In genomic region chr5:32679218-32679617, GRCh38 we compare ENCODE assay signal across 30 cellular contexts. TPM values are rescaled to one million over a fixed set of nuclear protein-coding genes. Genes with fewer than 3 reads are reported as not detected.
A peak's percentile ranks its signal among the peaks of the same experiment; 100 is the strongest.
DNase-seq lines count a peak whose midpoint lies in the region; TF ChIP-seq lines count a peak whose summit lies in the region.
"Had no signal": no experiment of that assay in that cellular context is flagged by ENCODE, and none has a peak within 500 bp of the region (broad histone marks: within the 10 kb centered on the region; RNA-seq: fewer than 3 reads in every experiment).

No MANE protein-coding gene starts in this region.

- POLR2A ChIA-PET in RWPE1 (lab: Yijun Ruan, JAX; ENCODE audit: low non-redundant PET), result no interaction called here

- no peak overlapping the region for H3K27ac Mint-ChIP-seq in nephron progenitor cell
- H3K27ac Mint-ChIP-seq: activated CD4-positive, alpha-beta T cell treated with anti-CD3 and anti-CD28 coated beads, Interleukin-2, amount 10 ng/mL, durations not matched to agents 24 days and 14 days; activated naive CD8-positive, alpha-beta T cell treated with anti-CD3 and anti-CD28 coated beads, Interleukin-2, amount 50 U/mL, for 24 hours; neural progenitor cell; stimulated activated effector memory CD8-positive, alpha-beta T cell treated with anti-CD3 and anti-CD28 coated beads, Interleukin-12 subunit alpha, Interleukin-12 subunit beta, amount 100 ng/mL, for 72 hours had no signal

- DNase-seq in A172 (ENCODE audit: low spot score), result peak; percentile 53
- DNase-seq in ELR (ENCODE audit: low read depth), result peak; percentile 33
- peak; percentile 24 for DNase-seq in RWPE1 (ENCODE audit: low spot score)
- peak; percentile 3 for DNase-seq in fibroblast of pulmonary artery (ENCODE audit: low read depth)
- DNase-seq in pons (ENCODE audit: low spot score), result no peak
- DNase-seq in NCI-H1417 treated with DMSO at 0.1 percent for 48 hours (lab: John Stamatoyannopoulos, UW), result no peak
- DNase-seq in activated naive CD4-positive, alpha-beta T cell (lab: John Stamatoyannopoulos, UW), result no peak
- no peak for DNase-seq in nephron progenitor cell
- DNase-seq: activated CD4-positive, alpha-beta T cell treated with anti-CD3 and anti-CD28 coated beads, Interleukin-2, amount 10 ng/mL, durations not matched to agents 24 days and 14 days; activated gamma-delta T cell treated with Interleukin-2 at 50 U/mL for 16 hours; activated naive CD8-positive, alpha-beta T cell treated with anti-CD3 and anti-CD28 coated beads, Interleukin-2, amount 50 U/mL, for 24 hours; activated T-cell treated with anti-CD3 and anti-CD28 coated beads, Interleukin-2, amount 50 U/mL, for 4 hours; foreskin keratinocyte; Kasumi-1; left cardiac atrium; NCI-H1105; NCI-H1930; NCI-H526 treated with DMSO at 0.1 percent for 48 hours; posterior cingulate gyrus; right lobe of liver; stimulated activated CD4-positive, alpha-beta T cell treated with anti-CD3 and anti-CD28 coated beads, Interleukin-12 subunit alpha, Interleukin-12 subunit beta, amount 100 ng/mL, for 4 hours; stimulated activated CD4-positive, alpha-beta T cell treated with anti-CD3 and anti-CD28 coated beads, Interleukin-4, amount 100 ng/mL, for 24 hours; T-helper 2 cell; trophoblast cell; WERI-Rb-1 had no signal

- peaks cover 16% of the 10 kb centered on the region for H3K9me3 Mint-ChIP-seq in nephron progenitor cell
- H3K9me3 Mint-ChIP-seq: activated CD4-positive, alpha-beta T cell treated with anti-CD3 and anti-CD28 coated beads, Interleukin-2, amount 10 ng/mL, durations not matched to agents 24 days and 14 days had no signal

- no peak overlapping the region for H3K4me3 ChIP-seq in fibroblast of pulmonary artery (replicated peaks; ENCODE audit: low read depth, low read length)
- H3K4me3 ChIP-seq: BLaER1 treated with 17β-estradiol and CSF1 and Interleukin-3, amounts not matched to agents 10 nM and 100 nM; neural progenitor cell; right lobe of liver; SK-N-MC had no signal

- no peaks in the 10 kb centered on the region for H3K4me1 Mint-ChIP-seq in nephron progenitor cell
- H3K4me1 Mint-ChIP-seq: activated CD4-positive, alpha-beta T cell treated with anti-CD3 and anti-CD28 coated beads, Interleukin-2, amount 10 ng/mL, durations not matched to agents 24 days and 14 days; activated naive CD8-positive, alpha-beta T cell treated with anti-CD3 and anti-CD28 coated beads, Interleukin-2, amount 50 U/mL, for 24 hours; neural progenitor cell; stimulated activated effector memory CD8-positive, alpha-beta T cell treated with anti-CD3 and anti-CD28 coated beads, Interleukin-12 subunit alpha, Interleukin-12 subunit beta, amount 100 ng/mL, for 72 hours had no signal

- peaks cover 6% of the 10 kb centered on the region for H3K27me3 Mint-ChIP-seq in nephron progenitor cell (ENCODE audit: low read depth, poor library complexity)
- H3K27me3 Mint-ChIP-seq: activated CD4-positive, alpha-beta T cell treated with anti-CD3 and anti-CD28 coated beads, Interleukin-2, amount 10 ng/mL, durations not matched to agents 24 days and 14 days had no signal

- CTCF ChIA-PET in RWPE1 (lab: Yijun Ruan, JAX), result interaction anchor here (0.7 kb wide), 1 partner anchor 550 kb away, joined by 3 read pairs; no protein-coding TSS in a partner anchor

- no peak overlapping the region for H3K4me3 Mint-ChIP-seq in nephron progenitor cell
- H3K4me3 Mint-ChIP-seq: activated CD4-positive, alpha-beta T cell treated with anti-CD3 and anti-CD28 coated beads, Interleukin-2, amount 10 ng/mL, durations not matched to agents 24 days and 14 days; activated naive CD8-positive, alpha-beta T cell treated with anti-CD3 and anti-CD28 coated beads, Interleukin-2, amount 50 U/mL, for 24 hours; activated T-cell treated with anti-CD3 and anti-CD28 coated beads, Interleukin-2, amount 50 U/mL, for 4 hours; neural progenitor cell; stimulated activated effector memory CD8-positive, alpha-beta T cell treated with anti-CD3 and anti-CD28 coated beads, Interleukin-12 subunit alpha, Interleukin-12 subunit beta, amount 100 ng/mL, for 72 hours had no signal

- TF ChIP-seq CTCF in RWPE1 (conservative IDR thresholded peaks at IDR 0.05; ENCODE audit: low read depth) (no peak), fibroblast of pulmonary artery (IDR thresholded peaks at IDR 0.05; ENCODE audit: low read length, missing control alignments) (no peak), nephron progenitor cell (IDR thresholded peaks at IDR 0.05) (no peak)

- H3K27ac ChIP-seq in RWPE1, result no peak overlapping the region
- H3K27ac ChIP-seq: BLaER1 treated with 17β-estradiol and CSF1 and Interleukin-3, amounts not matched to agents 10 nM and 100 nM; epithelial cell of prostate; foreskin keratinocyte; neural progenitor cell; right lobe of liver; SK-N-MC; WERI-Rb-1 had no signal

- H3K36me3 Mint-ChIP-seq in nephron progenitor cell (ENCODE audit: low read depth), result no peaks in the 10 kb centered on the region
- H3K36me3 Mint-ChIP-seq: neural progenitor cell; stimulated activated effector memory CD8-positive, alpha-beta T cell treated with anti-CD3 and anti-CD28 coated beads, Interleukin-12 subunit alpha, Interleukin-12 subunit beta, amount 100 ng/mL, for 72 hours had no signal

RNA-seq across cellular contexts. Expression of gene NPR3, which starts 31.9 kb away (rescaled TPM):
- 0.07 and 0.28 TPM in 2 replicates for total RNA-seq in A172 (2014; rRNA removed; shearing (Covaris generic))
- total RNA-seq: foreskin keratinocyte had no signal

Comparison
In these comparisons a context has a peak if more than half of its experiments do, and no peak if none do; other contexts are left out.
1. DNase-seq: peak in A172 (single experiment), ELR (single experiment), RWPE1 (single experiment) and fibroblast of pulmonary artery (single experiment); none in pons (single experiment), NCI-H1417 treated with DMSO at 0.1 percent for 48 hours (single experiment), activated naive CD4-positive, alpha-beta T cell (0 of 4) and nephron progenitor cell (single experiment).